In genomic region chrX:70133303-70134115, GRCh38 we compare ENCODE assay signal across 8 cellular contexts. TPM values are rescaled to one million over a fixed set of nuclear protein-coding genes. Genes with fewer than 3 reads are reported as not detected.
DNase-seq lines count a peak whose midpoint lies in the region; ATAC-seq and TF ChIP-seq lines count a peak whose summit lies in the region.

TSS of gene IGBP1 (plus strand) at chrX:70133447. CDS start at chrX:70133948, 501 bp downstream.

- H3K4me3 Mint-ChIP-seq in naive thymus-derived CD4-positive, alpha-beta T cell: peak within 1 kb of the TSS; percentile 95 to 99 (median 99)
- H3K4me3 Mint-ChIP-seq in stimulated activated naive B cell treated with anti-CD40 and anti-IgM and Interleukin-4, amounts not matched to agents 10 μg/mL and 1 μg/mL and 100 μg/mL, for 72 hours: peak within 1 kb of the TSS; percentile 97

- peaks cover 34% of the 10 kb centered on the region for H3K79me2 ChIP-seq in DOHH2 (ENCODE audit: control insufficient read depth, low read length)

- POLR2A ChIA-PET in naive thymus-derived CD4-positive, alpha-beta T cell (lab: Charles Lee): interaction anchor here (0.7 to 2.4 kb wide), 7 partner anchors 9 to 1634 kb away, joined by 3 to 12 read pairs (median 3); partner anchors contain the start of genes EFNB1, KIF4A, PDZD11 and YIPF6

- TF ChIP-seq CTCF in DOHH2 (IDR thresholded peaks at IDR 0.05; ENCODE audit: low read depth, low read length, poor library complexity, severe bottlenecking): peak; percentile 78

- no peaks in the 10 kb centered on the region for H3K27me3 ChIP-seq in DOHH2 (ENCODE audit: control insufficient read depth, low read length)
- H3K27me3 ChIP-seq in naive thymus-derived CD4-positive, alpha-beta T cell (ENCODE audit: control insufficient read depth in 2 of 2, insufficient read depth in 2 of 2, low read length in 2 of 2): no peaks in the 10 kb centered on the region

- peaks cover 0 to 11% (median 0%) of the 10 kb centered on the region in 5 donors for H3K36me3 Mint-ChIP-seq in naive thymus-derived CD4-positive, alpha-beta T cell
- peaks cover 11 to 15% of the 10 kb centered on the region in 2 donors for H3K36me3 Mint-ChIP-seq in stimulated activated naive B cell treated with anti-CD40 and anti-IgM and Interleukin-4, amounts not matched to agents 10 μg/mL and 1 μg/mL and 100 μg/mL, for 72 hours

- intact Hi-C loops in naive thymus-derived CD4-positive, alpha-beta T cell (cut with micrococcal nuclease): loop anchor here (1.0 to 10.0 kb wide), 12 partner anchors 103 to 1635 kb away; partner anchors contain the start of genes KIF4A (in 2 of the 2), EDA (in 1 of the 2), TAF1 (in 1 of the 2) and YIPF6 (in 1 of the 2)

- H3K27ac ChIP-seq in DOHH2 (ENCODE audit: low read depth, low read length) (peak within 1 kb of the TSS; percentile 84), KOPT-K1 (ENCODE audit: low read depth, low read length, poor library complexity, severe bottlenecking) (peak within 1 kb of the TSS; percentile 84)
- H3K27ac ChIP-seq in naive thymus-derived CD4-positive, alpha-beta T cell (ENCODE audit: low read depth, low read length): peak within 1 kb of the TSS; percentile 82

- H3K4me1 Mint-ChIP-seq in naive thymus-derived CD4-positive, alpha-beta T cell: peaks cover 14 to 47% (median 29%) of the 10 kb centered on the region in 7 donors
- H3K4me1 Mint-ChIP-seq in stimulated activated naive B cell treated with anti-CD40 and anti-IgM and Interleukin-4, amounts not matched to agents 10 μg/mL and 1 μg/mL and 100 μg/mL, for 72 hours: peaks cover 7 to 24% of the 10 kb centered on the region in 2 donors

- no peaks in the 10 kb centered on the region for H4K20me1 ChIP-seq in DOHH2 (ENCODE audit: control insufficient read depth, insufficient read depth, low read depth, low read length)

- peak within 1 kb of the TSS; percentile 53 for H3K4me2 ChIP-seq in DOHH2 (ENCODE audit: low read length)

- H3K36me3 ChIP-seq in DOHH2 (ENCODE audit: control insufficient read depth, low read length): peaks cover 29% of the 10 kb centered on the region
- H3K36me3 ChIP-seq in KOPT-K1 (ENCODE audit: insufficient read depth, low read length): peaks cover 35% of the 10 kb centered on the region
- no peaks in the 10 kb centered on the region for H3K36me3 ChIP-seq in naive thymus-derived CD4-positive, alpha-beta T cell (ENCODE audit: control insufficient read depth in 2 of 3, insufficient read depth in 3 of 3, low read length in 3 of 3)

- peak; percentile 87 for ATAC-seq in GM21786 (IDR thresholded peaks at IDR 0.05; ENCODE audit: unreplicated experiment)
- peak; percentile 90 for ATAC-seq in naive thymus-derived CD4-positive, alpha-beta T cell
- ATAC-seq in stimulated activated naive B cell treated with anti-CD40 and anti-IgM and Interleukin-4, amounts not matched to agents 10 μg/mL and 1 μg/mL and 100 μg/mL, for 72 hours (replicated peaks): peak; percentile 86 to 90

- no peaks in the 10 kb centered on the region for H3K27me3 Mint-ChIP-seq in naive thymus-derived CD4-positive, alpha-beta T cell
- peaks cover 0 to 6% of the 10 kb centered on the region in 2 donors for H3K27me3 Mint-ChIP-seq in stimulated activated naive B cell treated with anti-CD40 and anti-IgM and Interleukin-4, amounts not matched to agents 10 μg/mL and 1 μg/mL and 100 μg/mL, for 72 hours

- DNase-seq in RKO (ENCODE audit: low spot score) (peak; percentile 93), activated T-helper 1 cell treated with Interleukin-2 at 50 U/mL for 16 hours (ENCODE audit: low read depth) (peak; percentile 58), fibroblast of gingiva (ENCODE audit: low read depth) (peak; percentile 80)
- DNase-seq in naive thymus-derived CD4-positive, alpha-beta T cell: peak; percentile 40 to 90 (median 82)
- DNase-seq in stimulated activated naive B cell treated with anti-CD40 and anti-IgM and Interleukin-4, amounts not matched to agents 10 μg/mL and 1 μg/mL and 100 μg/mL, for 72 hours: peak; percentile 70

- no peaks in the 10 kb centered on the region for H3K9me3 Mint-ChIP-seq in naive thymus-derived CD4-positive, alpha-beta T cell
- H3K9me3 Mint-ChIP-seq in stimulated activated naive B cell treated with anti-CD40 and anti-IgM and Interleukin-4, amounts not matched to agents 10 μg/mL and 1 μg/mL and 100 μg/mL, for 72 hours: no peaks in the 10 kb centered on the region

- peak within 1 kb of the TSS; percentile 91 to 99 (median 97) for H3K27ac Mint-ChIP-seq in naive thymus-derived CD4-positive, alpha-beta T cell
- peak within 1 kb of the TSS; percentile 99 for H3K27ac Mint-ChIP-seq in stimulated activated naive B cell treated with anti-CD40 and anti-IgM and Interleukin-4, amounts not matched to agents 10 μg/mL and 1 μg/mL and 100 μg/mL, for 72 hours

- H3F3A ChIP-seq in DOHH2 (ENCODE audit: control insufficient read depth, insufficient read depth): peaks cover 5% of the 10 kb centered on the region; the same call in 1 of the 2 replicates

- peaks cover 20% of the 10 kb centered on the region for H3K4me1 ChIP-seq in DOHH2 (ENCODE audit: control insufficient read depth, low read length)
- peaks cover 16 to 18% of the 10 kb centered on the region in 2 donors for H3K4me1 ChIP-seq in naive thymus-derived CD4-positive, alpha-beta T cell (ENCODE audit: control insufficient read depth in 2 of 2, insufficient read depth in 2 of 2, low read length in 2 of 2)

- no peaks in the 10 kb centered on the region for H3K9me2 ChIP-seq in DOHH2 (replicated peaks; ENCODE audit: control insufficient read depth, low read length)

- H3K4me3 ChIP-seq in DOHH2 (ENCODE audit: low read length): peak within 1 kb of the TSS; percentile 95
- peak within 1 kb of the TSS; percentile 94 for H3K4me3 ChIP-seq in naive thymus-derived CD4-positive, alpha-beta T cell (ENCODE audit: low read length)

- no peaks in the 10 kb centered on the region for H3K9me3 ChIP-seq in DOHH2 (ENCODE audit: control insufficient read depth, insufficient read depth, low read length)
- H3K9me3 ChIP-seq in KOPT-K1 (ENCODE audit: insufficient read depth, low read length, poor library complexity, severe bottlenecking): no peaks in the 10 kb centered on the region
- H3K9me3 ChIP-seq in naive thymus-derived CD4-positive, alpha-beta T cell (ENCODE audit: control insufficient read depth in 2 of 3, low read length in 3 of 3): no peaks in the 10 kb centered on the region

- CTCF ChIA-PET in naive thymus-derived CD4-positive, alpha-beta T cell (lab: Charles Lee): interaction anchor here (0.7 to 1.5 kb wide), 4 partner anchors 104 to 847 kb away, joined by 3 to 4 read pairs (median 3); no protein-coding TSS in a partner anchor

RNA-seq across cellular contexts. Expression of gene IGBP1, which starts in this region (rescaled TPM):
- total RNA-seq in naive thymus-derived CD4-positive, alpha-beta T cell: 10 to 100 TPM; 46.7 to 70.1 (median 58.9) TPM
- polyA plus RNA-seq in naive thymus-derived CD4-positive, alpha-beta T cell: 10 to 100 TPM; 63.8 to 66.8 TPM

Comparison
In these comparisons a context has a peak if more than half of its experiments do, and no peak if none do; other contexts are left out.
1. Peak in every context shown above with its lines: DNase-seq, ATAC-seq, H3K4me3 ChIP-seq and H3K27ac ChIP-seq.